In the genomic region with DNA sequence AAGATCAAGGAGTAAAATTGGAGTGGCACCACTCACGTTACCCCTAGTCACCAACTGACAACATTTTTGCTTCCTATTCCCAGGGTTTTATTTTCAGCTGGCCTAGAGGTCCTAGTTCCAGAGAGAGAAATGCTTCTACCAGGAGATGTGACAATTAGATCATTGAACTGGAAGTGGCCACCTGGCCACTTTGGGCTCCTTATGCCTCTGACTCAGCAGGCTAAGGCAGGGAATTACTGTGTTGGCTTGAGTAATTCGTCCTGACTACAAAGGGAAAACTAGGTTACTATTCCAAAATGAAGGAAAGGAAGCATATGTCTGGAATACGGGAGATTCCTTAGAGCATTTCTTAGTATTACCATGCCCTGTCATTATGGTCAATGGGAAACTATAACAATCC, we compare ENCODE assay signal across 30 cellular contexts.
"Had no signal": no experiment of that assay in that cellular context is flagged by ENCODE, and none has a peak within 500 bp of the region (broad histone marks: within the 10 kb centered on the region; RNA-seq: fewer than 3 reads in every experiment).

No MANE protein-coding gene starts in this region.

- H3K4me3 ChIP-seq: ascending aorta, breast epithelium, coronary artery, dorsolateral prefrontal cortex, esophagus squamous epithelium, gastroesophageal sphincter, heart right ventricle, hepatocyte had no signal

- H3K36me3 ChIP-seq: ascending aorta, breast epithelium, esophagus squamous epithelium, gastroesophageal sphincter, heart right ventricle had no signal

- H3K4me1 Mint-ChIP-seq: activated CD4-positive, alpha-beta T cell treated with anti-CD3 and anti-CD28 coated beads for 36 hours; activated naive CD4-positive, alpha-beta T cell treated with anti-CD3 and anti-CD28 coated beads, Interleukin-2, amount 10 ng/mL, durations not matched to agents 7 days and 5 days; activated naive CD8-positive, alpha-beta T cell treated with anti-CD3 and anti-CD28 coated beads, Interleukin-2, amount 10 ng/mL, durations not matched to agents 7 days and 5 days; brain; central memory CD8-positive, alpha-beta T cell; T-cell had no signal

- H3K4me3 Mint-ChIP-seq: activated CD4-positive, alpha-beta memory T cell treated with anti-CD3 and anti-CD28 coated beads for 36 hours; activated CD4-positive, alpha-beta T cell treated with anti-CD3 and anti-CD28 coated beads for 36 hours; activated CD4-positive, alpha-beta T cell treated with anti-CD3 and anti-CD28 coated beads, Interleukin-2, amount 10 ng/mL, durations not matched to agents 24 days and 14 days; activated CD8-positive, alpha-beta memory T cell treated with anti-CD3 and anti-CD28 coated beads, Interleukin-2, amount 10 ng/mL, durations not matched to agents 7 days and 5 days; activated CD8-positive, alpha-beta T cell treated with anti-CD3 and anti-CD28 coated beads, Interleukin-2, amount 10 ng/mL, durations not matched to agents 7 days and 5 days; activated naive CD4-positive, alpha-beta T cell treated with anti-CD3 and anti-CD28 coated beads, Interleukin-2, amount 10 ng/mL, durations not matched to agents 7 days and 5 days; activated naive CD8-positive, alpha-beta T cell treated with anti-CD3 and anti-CD28 coated beads, Interleukin-2, amount 10 ng/mL, durations not matched to agents 7 days and 5 days; activated T-cell treated with anti-CD3 and anti-CD28 coated beads, Interleukin-2, amount 50 U/mL, for 72 hours; brain; central memory CD8-positive, alpha-beta T cell; dendritic cell treated with granulocyte-macrophage colony-stimulating factor and Interleukin-4, amounts not matched to agents 40 ng/mL and 50 ng/mL, for 4 days; effector memory CD8-positive, alpha-beta T cell; T-cell; T-helper 1 cell treated with Interleukin-12 subunit alpha and Interleukin-12 subunit beta and Interleukin-4 antibody, amounts not matched to agents 30 μg/mL and 1 μg/mL, for 36 hours had no signal

- H3K27me3 Mint-ChIP-seq: activated CD4-positive, alpha-beta memory T cell treated with anti-CD3 and anti-CD28 coated beads for 36 hours; activated CD4-positive, alpha-beta T cell treated with anti-CD3 and anti-CD28 coated beads for 36 hours; activated CD4-positive, alpha-beta T cell treated with anti-CD3 and anti-CD28 coated beads, Interleukin-2, amount 10 ng/mL, durations not matched to agents 24 days and 14 days; activated CD8-positive, alpha-beta memory T cell treated with anti-CD3 and anti-CD28 coated beads, Interleukin-2, amount 10 ng/mL, durations not matched to agents 7 days and 5 days; activated naive CD4-positive, alpha-beta T cell treated with anti-CD3 and anti-CD28 coated beads, Interleukin-2, amount 10 ng/mL, durations not matched to agents 7 days and 5 days; activated naive CD8-positive, alpha-beta T cell treated with anti-CD3 and anti-CD28 coated beads, Interleukin-2, amount 10 ng/mL, durations not matched to agents 7 days and 5 days; brain; central memory CD8-positive, alpha-beta T cell; dendritic cell treated with granulocyte-macrophage colony-stimulating factor and Interleukin-4, amounts not matched to agents 40 ng/mL and 50 ng/mL, for 4 days; effector memory CD8-positive, alpha-beta T cell; T-cell had no signal

- DNase-seq: activated CD4-positive, alpha-beta memory T cell treated with anti-CD3 and anti-CD28 coated beads for 36 hours; activated CD4-positive, alpha-beta T cell treated with anti-CD3 and anti-CD28 coated beads for 36 hours; activated CD4-positive, alpha-beta T cell treated with anti-CD3 and anti-CD28 coated beads, Interleukin-2, amount 10 ng/mL, durations not matched to agents 24 days and 14 days; activated CD4-positive, CD25-positive, alpha-beta regulatory T cell; activated CD4-positive, CD25-positive, alpha-beta regulatory T cell treated with anti-CD3 and anti-CD28 coated beads, Interleukin-2, amount 50 U/mL, for 72 hours; activated CD8-positive, alpha-beta memory T cell treated with anti-CD3 and anti-CD28 coated beads, Interleukin-2, amount 10 ng/mL, durations not matched to agents 7 days and 5 days; activated CD8-positive, alpha-beta memory T cell treated with anti-CD3 and anti-CD28 coated beads, Interleukin-2, amount 50 U/mL, for 4 hours; activated CD8-positive, alpha-beta T cell treated with anti-CD3 and anti-CD28 coated beads, Interleukin-2, amount 10 ng/mL, durations not matched to agents 7 days and 5 days; activated gamma-delta T cell; activated naive CD4-positive, alpha-beta T cell; activated naive CD4-positive, alpha-beta T cell treated with anti-CD3 and anti-CD28 coated beads, Interleukin-2, amount 10 ng/mL, durations not matched to agents 7 days and 5 days; activated naive CD8-positive, alpha-beta T cell treated with anti-CD3 and anti-CD28 coated beads, Interleukin-2, amount 10 ng/mL, durations not matched to agents 7 days and 5 days; activated T-cell treated with anti-CD3 and anti-CD28 coated beads, Interleukin-2, amount 50 U/mL, for 1 hour; activated T-cell treated with anti-CD3 and anti-CD28 coated beads, Interleukin-2, amount 50 U/mL, for 72 hours; effector memory CD8-positive, alpha-beta T cell; esophagus squamous epithelium; foreskin melanocyte; heart right ventricle; T-cell had no signal

- H3K9me3 Mint-ChIP-seq: activated CD4-positive, alpha-beta memory T cell treated with anti-CD3 and anti-CD28 coated beads for 36 hours; activated CD4-positive, alpha-beta T cell treated with anti-CD3 and anti-CD28 coated beads, Interleukin-2, amount 10 ng/mL, durations not matched to agents 24 days and 14 days; activated naive CD4-positive, alpha-beta T cell treated with anti-CD3 and anti-CD28 coated beads, Interleukin-2, amount 10 ng/mL, durations not matched to agents 7 days and 5 days; activated naive CD8-positive, alpha-beta T cell treated with anti-CD3 and anti-CD28 coated beads, Interleukin-2, amount 10 ng/mL, durations not matched to agents 7 days and 5 days; dendritic cell treated with granulocyte-macrophage colony-stimulating factor and Interleukin-4, amounts not matched to agents 40 ng/mL and 50 ng/mL, for 4 days had no signal

- ATAC-seq: activated CD4-positive, alpha-beta T cell treated with anti-CD3 and anti-CD28 coated beads for 36 hours; activated CD8-positive, alpha-beta memory T cell treated with anti-CD3 and anti-CD28 coated beads, Interleukin-2, amount 10 ng/mL, durations not matched to agents 7 days and 5 days; activated CD8-positive, alpha-beta T cell treated with anti-CD3 and anti-CD28 coated beads, Interleukin-2, amount 10 ng/mL, durations not matched to agents 7 days and 5 days; activated naive CD4-positive, alpha-beta T cell treated with anti-CD3 and anti-CD28 coated beads, Interleukin-2, amount 50 U/mL, for 72 hours; activated T-cell treated with anti-CD3 and anti-CD28 coated beads, Interleukin-2, amount 50 U/mL, for 72 hours; effector memory CD8-positive, alpha-beta T cell; gastroesophageal sphincter; heart right ventricle; T-cell had no signal

- H3K27me3 ChIP-seq: ascending aorta, breast epithelium, dorsolateral prefrontal cortex, esophagus squamous epithelium, gastroesophageal sphincter, heart right ventricle, hepatocyte had no signal

- H3K36me3 Mint-ChIP-seq: activated CD4-positive, alpha-beta memory T cell treated with anti-CD3 and anti-CD28 coated beads for 36 hours; activated CD8-positive, alpha-beta memory T cell treated with anti-CD3 and anti-CD28 coated beads, Interleukin-2, amount 10 ng/mL, durations not matched to agents 7 days and 5 days; activated naive CD4-positive, alpha-beta T cell treated with anti-CD3 and anti-CD28 coated beads, Interleukin-2, amount 10 ng/mL, durations not matched to agents 7 days and 5 days; activated naive CD4-positive, alpha-beta T cell treated with anti-CD3 and anti-CD28 coated beads, Interleukin-2, amount 50 U/mL, for 72 hours; activated naive CD8-positive, alpha-beta T cell treated with anti-CD3 and anti-CD28 coated beads, Interleukin-2, amount 10 ng/mL, durations not matched to agents 7 days and 5 days; brain; T-cell had no signal
